ENCODE assay signal across 16 cellular contexts in genomic region chr16:87138316-87138715, GRCh38.
A peak's percentile ranks its signal among the peaks of the same experiment; 100 is the strongest.
DNase-seq lines count a peak whose midpoint lies in the region; ATAC-seq and TF ChIP-seq lines count a peak whose summit lies in the region.
"Had no signal": no experiment of that assay in that cellular context is flagged by ENCODE, and none has a peak within 500 bp of the region (broad histone marks: within the 10 kb centered on the region; RNA-seq: fewer than 3 reads in every experiment).

No MANE protein-coding gene starts in this region.

- no peak overlapping the region for H3K27ac ChIP-seq in endodermal cell (ENCODE audit: low read depth, low read length)
- H3K27ac ChIP-seq in upper lobe of right lung, result no peak overlapping the region
- H3K27ac ChIP-seq: GM23248 had no signal

- H3K27me3 Mint-ChIP-seq in chondrocyte (ENCODE audit: low read depth) (no peaks in the 10 kb centered on the region), endodermal cell (ENCODE audit: insufficient read depth) (no peaks in the 10 kb centered on the region)

- ATAC-seq in upper lobe of right lung, result no peak
- ATAC-seq in GM21529 (IDR thresholded peaks at IDR 0.05; ENCODE audit: unreplicated experiment), result no peak

- H3K36me3 ChIP-seq in endodermal cell (ENCODE audit: control insufficient read depth, insufficient read depth, low read length), result no peaks in the 10 kb centered on the region
- no peaks in the 10 kb centered on the region for H3K36me3 ChIP-seq in upper lobe of right lung

- H3K4me1 ChIP-seq in endodermal cell (ENCODE audit: control insufficient read depth, insufficient read depth, low read length), result no peaks in the 10 kb centered on the region
- H3K4me1 ChIP-seq in upper lobe of right lung, result no peaks in the 10 kb centered on the region

- H3K9me3 Mint-ChIP-seq in chondrocyte (ENCODE audit: low read depth) (peaks cover 3% of the 10 kb centered on the region), endodermal cell (peaks cover 20% of the 10 kb centered on the region)

- TF ChIP-seq CTCF in chondrocyte (IDR thresholded peaks at IDR 0.05), result no peak
- TF ChIP-seq CTCF in endodermal cell (conservative IDR thresholded peaks at IDR 0.05), result no peak
- no peak for TF ChIP-seq CTCF in upper lobe of right lung (IDR thresholded peaks at IDR 0.05)

- peak; percentile 30 for DNase-seq in chondrocyte (ENCODE audit: low spot score)
- DNase-seq in endodermal cell, result peak; percentile 13
- peak; percentile 23 for DNase-seq in posterior vena cava (ENCODE audit: low spot score)
- DNase-seq in upper lobe of right lung, result peak; percentile 23
- DNase-seq in activated gamma-delta T cell treated with Interleukin-2 at 50 U/mL for 16 hours, result no peak
- DNase-seq: C1 segment of cervical spinal cord; Calu3; CD4-positive, alpha-beta memory T cell; COR-L47; DMS53; DMS79 treated with DMSO at 0.1 percent for 48 hours; GF-D8; GM23248; H7; HCEC 1CT had no signal

- H3K27me3 ChIP-seq in endodermal cell (ENCODE audit: control insufficient read depth, insufficient read depth, low read length, poor library complexity, severe bottlenecking) (no peaks in the 10 kb centered on the region), upper lobe of right lung (no peaks in the 10 kb centered on the region)

- H3K9me3 ChIP-seq in endodermal cell (ENCODE audit: control insufficient read depth, low read length) (peaks cover 16% of the 10 kb centered on the region), upper lobe of right lung (no peaks in the 10 kb centered on the region)

- H3K4me3 ChIP-seq in endodermal cell (ENCODE audit: low read length) (no peak overlapping the region), upper lobe of right lung (no peak overlapping the region)
- H3K4me3 ChIP-seq: GM23248 had no signal

- H3K27ac Mint-ChIP-seq in chondrocyte (ENCODE audit: unreplicated experiment) (no peak overlapping the region), endodermal cell (no peak overlapping the region)
- H3K27ac Mint-ChIP-seq: CD4-positive, alpha-beta memory T cell had no signal

- WGBS in endodermal cell (ENCODE audit: insufficient coverage in 1 of 2, insufficient read length in 1 of 2), 2 experiments, result 91 to 100% methylated on average over 2 to 4 of the region's 4 CpGs

- no peak overlapping the region for H3K9ac ChIP-seq in endodermal cell (ENCODE audit: extremely low read depth, low read length, poor library complexity, severe bottlenecking)
- H3K9ac ChIP-seq: GM23248 had no signal

- peaks cover 10% of the 10 kb centered on the region for H3K36me3 Mint-ChIP-seq in chondrocyte (ENCODE audit: low read depth)
- H3K36me3 Mint-ChIP-seq in endodermal cell (ENCODE audit: low read depth), result no peaks in the 10 kb centered on the region
- H3K36me3 Mint-ChIP-seq: CD4-positive, alpha-beta memory T cell had no signal

- intact Hi-C loops in posterior vena cava (cut with DNase I), result no loop called here
- intact Hi-C loops in upper lobe of right lung (cut with DNase I), result no loop called here

- H3K4me3 Mint-ChIP-seq in chondrocyte (ENCODE audit: unreplicated experiment) (no peak overlapping the region), endodermal cell (no peak overlapping the region)
- H3K4me3 Mint-ChIP-seq: CD4-positive, alpha-beta memory T cell had no signal

- peaks cover 36% of the 10 kb centered on the region for H3K4me1 Mint-ChIP-seq in chondrocyte (ENCODE audit: low read depth)
- H3K4me1 Mint-ChIP-seq in endodermal cell, result no peaks in the 10 kb centered on the region
- H3K4me1 Mint-ChIP-seq: CD4-positive, alpha-beta memory T cell had no signal
